ENCODE assay signal across 1 cellular context in genomic region chr5:172943283-172943841, GRCh38.
TF ChIP-seq lines count a peak whose summit lies in the region.

No MANE protein-coding gene starts in this region.

TF ChIP-seq in GM23338, 12 proteins besides CTCF, POLR2A, EP300 and RAD21 (continued from another document):
- no peak for TF ChIP-seq ZNF462 (CRISPR knock-in tag; IDR thresholded peaks at IDR 0.05)
- no peak for TF ChIP-seq POLR2AphosphoS5 (IDR thresholded peaks at IDR 0.05; ENCODE audit: low read depth)
- TF ChIP-seq REST (IDR thresholded peaks at IDR 0.05; ENCODE audit: unreplicated experiment) = no peak
- no peak for TF ChIP-seq ETS1 (IDR thresholded peaks at IDR 0.05)
- TF ChIP-seq CREB1 (CRISPR knock-in tag; IDR thresholded peaks at IDR 0.05; ENCODE audit: low read depth) = no peak
